1 cellular context compared by ENCODE assay signal in the genomic region with DNA sequence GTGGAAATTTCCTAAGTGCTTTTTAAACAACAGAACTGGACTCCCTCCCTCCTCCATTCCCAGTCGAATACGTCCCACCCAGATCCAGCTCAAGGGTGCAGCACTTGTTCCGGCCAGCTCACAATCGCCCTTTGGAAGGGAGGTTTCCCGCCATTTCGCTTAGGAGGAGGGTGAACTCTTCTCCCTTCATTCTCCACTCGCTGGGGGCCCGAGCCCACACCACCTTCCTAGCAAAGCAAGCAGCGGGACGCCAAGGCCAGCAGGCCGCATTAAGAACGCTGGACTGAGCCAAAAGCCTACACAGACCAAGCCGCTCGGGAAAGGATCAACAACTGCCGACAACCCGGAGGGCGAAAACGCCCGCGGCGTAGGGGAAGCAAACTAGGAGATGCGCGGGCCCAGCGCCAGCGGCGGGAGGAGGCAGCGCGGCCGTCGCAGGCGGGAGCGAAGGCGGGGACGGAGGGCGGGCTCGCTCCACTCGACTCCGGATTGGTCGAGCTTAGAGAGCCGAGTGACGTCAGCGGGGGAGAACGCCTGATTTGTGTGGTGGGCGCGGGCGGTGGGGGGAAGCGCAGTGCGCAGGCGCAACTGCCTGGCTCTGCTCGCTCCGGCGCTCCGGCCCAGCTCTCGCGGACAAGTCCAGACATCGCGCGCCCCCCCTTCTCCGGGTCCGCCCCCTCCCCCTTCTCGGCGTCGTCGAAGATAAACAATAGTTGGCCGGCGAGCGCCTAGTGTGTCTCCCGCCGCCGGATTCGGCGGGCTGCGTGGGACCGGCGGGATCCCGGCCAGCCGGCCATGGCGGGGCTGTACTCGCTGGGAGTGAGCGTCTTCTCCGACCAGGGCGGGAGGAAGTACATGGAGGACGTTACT.
A peak's percentile ranks its signal among the peaks of the same experiment; 100 is the strongest.
TF ChIP-seq lines count a peak whose summit lies in the region.

A gene (plus strand): TSS at position 574 of the 870 bp plus-strand sequence. CDS start 222 bp downstream, at position 796.

TF ChIP-seq in HEK293, 187 proteins besides CTCF, POLR2A, EP300 and RAD21 (continued from another document and continues in another):
- TF ChIP-seq, protein P1, sequence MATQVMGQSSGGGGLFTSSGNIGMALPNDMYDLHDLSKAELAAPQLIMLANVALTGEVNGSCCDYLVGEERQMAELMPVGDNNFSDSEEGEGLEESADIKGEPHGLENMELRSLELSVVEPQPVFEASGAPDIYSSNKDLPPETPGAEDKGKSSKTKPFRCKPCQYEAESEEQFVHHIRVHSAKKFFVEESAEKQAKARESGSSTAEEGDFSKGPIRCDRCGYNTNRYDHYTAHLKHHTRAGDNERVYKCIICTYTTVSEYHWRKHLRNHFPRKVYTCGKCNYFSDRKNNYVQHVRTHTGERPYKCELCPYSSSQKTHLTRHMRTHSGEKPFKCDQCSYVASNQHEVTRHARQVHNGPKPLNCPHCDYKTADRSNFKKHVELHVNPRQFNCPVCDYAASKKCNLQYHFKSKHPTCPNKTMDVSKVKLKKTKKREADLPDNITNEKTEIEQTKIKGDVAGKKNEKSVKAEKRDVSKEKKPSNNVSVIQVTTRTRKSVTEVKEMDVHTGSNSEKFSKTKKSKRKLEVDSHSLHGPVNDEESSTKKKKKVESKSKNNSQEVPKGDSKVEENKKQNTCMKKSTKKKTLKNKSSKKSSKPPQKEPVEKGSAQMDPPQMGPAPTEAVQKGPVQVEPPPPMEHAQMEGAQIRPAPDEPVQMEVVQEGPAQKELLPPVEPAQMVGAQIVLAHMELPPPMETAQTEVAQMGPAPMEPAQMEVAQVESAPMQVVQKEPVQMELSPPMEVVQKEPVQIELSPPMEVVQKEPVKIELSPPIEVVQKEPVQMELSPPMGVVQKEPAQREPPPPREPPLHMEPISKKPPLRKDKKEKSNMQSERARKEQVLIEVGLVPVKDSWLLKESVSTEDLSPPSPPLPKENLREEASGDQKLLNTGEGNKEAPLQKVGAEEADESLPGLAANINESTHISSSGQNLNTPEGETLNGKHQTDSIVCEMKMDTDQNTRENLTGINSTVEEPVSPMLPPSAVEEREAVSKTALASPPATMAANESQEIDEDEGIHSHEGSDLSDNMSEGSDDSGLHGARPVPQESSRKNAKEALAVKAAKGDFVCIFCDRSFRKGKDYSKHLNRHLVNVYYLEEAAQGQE (tag by site-specific recombination; IDR thresholded peaks at IDR 0.05): no peak; the same call in 1 of the 2 replicates
- TF ChIP-seq MEIS1 (CRISPR knock-in tag; IDR thresholded peaks at IDR 0.05; ENCODE audit: borderline replicate concordance) (0 out of 2 replicates have a peak, but pooled peaks have one; percentile 3), ZNF335 (tag by site-specific recombination; conservative IDR thresholded peaks at IDR 0.05) (peak; percentile 95), ZNF239 (tag by site-specific recombination; IDR thresholded peaks at IDR 0.05) (peak; percentile 54; the same call in 1 of the 2 replicates), ZNF747 (tag by site-specific recombination; IDR thresholded peaks at IDR 0.05) (no peak), ZNF670 (tag by site-specific recombination; IDR thresholded peaks at IDR 0.05; ENCODE audit: low read depth) (no peak), ZNF768 (tag by site-specific recombination; IDR thresholded peaks at IDR 0.05) (no peak), ZNF510 (tag by site-specific recombination; IDR thresholded peaks at IDR 0.05; ENCODE audit: insufficient replicate concordance) (no peak), TCF7L2 (IDR thresholded peaks at IDR 0.05; ENCODE audit: borderline replicate concordance, low read depth, low read length) (no peak), ZBTB17 (tag by site-specific recombination; IDR thresholded peaks at IDR 0.05) (peak; percentile 99), ZNF146 (tag by site-specific recombination; IDR thresholded peaks at IDR 0.05) (peak; percentile 41), ZNF571 (tag by site-specific recombination; IDR thresholded peaks at IDR 0.05) (no peak), ZNF221 (tag by site-specific recombination; IDR thresholded peaks at IDR 0.05; ENCODE audit: borderline replicate concordance) (no peak), ZSCAN23 (tag by site-specific recombination; IDR thresholded peaks at IDR 0.05) (peak; percentile 76; the same call in 1 of the 2 replicates), HOXC10 (CRISPR knock-in tag; IDR thresholded peaks at IDR 0.05) (0 out of 2 replicates have a peak, but pooled peaks have one; percentile 44), ZNF658 (tag by site-specific recombination; IDR thresholded peaks at IDR 0.05) (no peak), ZNF138 (tag by site-specific recombination; IDR thresholded peaks at IDR 0.05; ENCODE audit: borderline replicate concordance) (no peak), ZNF354C (tag by site-specific recombination; IDR thresholded peaks at IDR 0.05; ENCODE audit: borderline replicate concordance, low read depth) (no peak), ZNF394 (tag by site-specific recombination; IDR thresholded peaks at IDR 0.05; ENCODE audit: borderline replicate concordance) (peak; percentile 82), ZNF561 (tag by site-specific recombination; IDR thresholded peaks at IDR 0.05; ENCODE audit: borderline replicate concordance) (peak; percentile 94), SETDB1 (IDR thresholded peaks at IDR 0.05; ENCODE audit: insufficient read length, low read length) (no peak), ZBTB1 (tag by site-specific recombination; IDR thresholded peaks at IDR 0.05) (0 out of 2 replicates have a peak, but pooled peaks have one; percentile 31), YY2 (tag by site-specific recombination; IDR thresholded peaks at IDR 0.05) (peak; percentile 58; the same call in 1 of the 2 replicates), ZNF48 (tag by site-specific recombination; IDR thresholded peaks at IDR 0.05) (no peak), ZNF341 (tag by site-specific recombination; IDR thresholded peaks at IDR 0.05; ENCODE audit: low read depth) (peak; percentile 98), ZNF514 (tag by site-specific recombination; IDR thresholded peaks at IDR 0.05) (no peak), ZNF248 (tag by site-specific recombination; IDR thresholded peaks at IDR 0.05) (no peak)
- TF ChIP-seq, protein P2, sequence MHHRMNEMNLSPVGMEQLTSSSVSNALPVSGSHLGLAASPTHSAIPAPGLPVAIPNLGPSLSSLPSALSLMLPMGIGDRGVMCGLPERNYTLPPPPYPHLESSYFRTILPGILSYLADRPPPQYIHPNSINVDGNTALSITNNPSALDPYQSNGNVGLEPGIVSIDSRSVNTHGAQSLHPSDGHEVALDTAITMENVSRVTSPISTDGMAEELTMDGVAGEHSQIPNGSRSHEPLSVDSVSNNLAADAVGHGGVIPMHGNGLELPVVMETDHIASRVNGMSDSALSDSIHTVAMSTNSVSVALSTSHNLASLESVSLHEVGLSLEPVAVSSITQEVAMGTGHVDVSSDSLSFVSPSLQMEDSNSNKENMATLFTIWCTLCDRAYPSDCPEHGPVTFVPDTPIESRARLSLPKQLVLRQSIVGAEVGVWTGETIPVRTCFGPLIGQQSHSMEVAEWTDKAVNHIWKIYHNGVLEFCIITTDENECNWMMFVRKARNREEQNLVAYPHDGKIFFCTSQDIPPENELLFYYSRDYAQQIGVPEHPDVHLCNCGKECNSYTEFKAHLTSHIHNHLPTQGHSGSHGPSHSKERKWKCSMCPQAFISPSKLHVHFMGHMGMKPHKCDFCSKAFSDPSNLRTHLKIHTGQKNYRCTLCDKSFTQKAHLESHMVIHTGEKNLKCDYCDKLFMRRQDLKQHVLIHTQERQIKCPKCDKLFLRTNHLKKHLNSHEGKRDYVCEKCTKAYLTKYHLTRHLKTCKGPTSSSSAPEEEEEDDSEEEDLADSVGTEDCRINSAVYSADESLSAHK (tag by site-specific recombination; IDR thresholded peaks at IDR 0.05): peak; percentile 64; the same call in 1 of the 2 replicates
- TF ChIP-seq, protein P3, sequence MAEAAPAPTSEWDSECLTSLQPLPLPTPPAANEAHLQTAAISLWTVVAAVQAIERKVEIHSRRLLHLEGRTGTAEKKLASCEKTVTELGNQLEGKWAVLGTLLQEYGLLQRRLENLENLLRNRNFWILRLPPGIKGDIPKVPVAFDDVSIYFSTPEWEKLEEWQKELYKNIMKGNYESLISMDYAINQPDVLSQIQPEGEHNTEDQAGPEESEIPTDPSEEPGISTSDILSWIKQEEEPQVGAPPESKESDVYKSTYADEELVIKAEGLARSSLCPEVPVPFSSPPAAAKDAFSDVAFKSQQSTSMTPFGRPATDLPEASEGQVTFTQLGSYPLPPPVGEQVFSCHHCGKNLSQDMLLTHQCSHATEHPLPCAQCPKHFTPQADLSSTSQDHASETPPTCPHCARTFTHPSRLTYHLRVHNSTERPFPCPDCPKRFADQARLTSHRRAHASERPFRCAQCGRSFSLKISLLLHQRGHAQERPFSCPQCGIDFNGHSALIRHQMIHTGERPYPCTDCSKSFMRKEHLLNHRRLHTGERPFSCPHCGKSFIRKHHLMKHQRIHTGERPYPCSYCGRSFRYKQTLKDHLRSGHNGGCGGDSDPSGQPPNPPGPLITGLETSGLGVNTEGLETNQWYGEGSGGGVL (tag by site-specific recombination; IDR thresholded peaks at IDR 0.05): peak; percentile 98
- TF ChIP-seq, protein P4, sequence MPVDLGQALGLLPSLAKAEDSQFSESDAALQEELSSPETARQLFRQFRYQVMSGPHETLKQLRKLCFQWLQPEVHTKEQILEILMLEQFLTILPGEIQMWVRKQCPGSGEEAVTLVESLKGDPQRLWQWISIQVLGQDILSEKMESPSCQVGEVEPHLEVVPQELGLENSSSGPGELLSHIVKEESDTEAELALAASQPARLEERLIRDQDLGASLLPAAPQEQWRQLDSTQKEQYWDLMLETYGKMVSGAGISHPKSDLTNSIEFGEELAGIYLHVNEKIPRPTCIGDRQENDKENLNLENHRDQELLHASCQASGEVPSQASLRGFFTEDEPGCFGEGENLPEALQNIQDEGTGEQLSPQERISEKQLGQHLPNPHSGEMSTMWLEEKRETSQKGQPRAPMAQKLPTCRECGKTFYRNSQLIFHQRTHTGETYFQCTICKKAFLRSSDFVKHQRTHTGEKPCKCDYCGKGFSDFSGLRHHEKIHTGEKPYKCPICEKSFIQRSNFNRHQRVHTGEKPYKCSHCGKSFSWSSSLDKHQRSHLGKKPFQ (tag by site-specific recombination; IDR thresholded peaks at IDR 0.05): peak; percentile 82
- TF ChIP-seq, protein P5, sequence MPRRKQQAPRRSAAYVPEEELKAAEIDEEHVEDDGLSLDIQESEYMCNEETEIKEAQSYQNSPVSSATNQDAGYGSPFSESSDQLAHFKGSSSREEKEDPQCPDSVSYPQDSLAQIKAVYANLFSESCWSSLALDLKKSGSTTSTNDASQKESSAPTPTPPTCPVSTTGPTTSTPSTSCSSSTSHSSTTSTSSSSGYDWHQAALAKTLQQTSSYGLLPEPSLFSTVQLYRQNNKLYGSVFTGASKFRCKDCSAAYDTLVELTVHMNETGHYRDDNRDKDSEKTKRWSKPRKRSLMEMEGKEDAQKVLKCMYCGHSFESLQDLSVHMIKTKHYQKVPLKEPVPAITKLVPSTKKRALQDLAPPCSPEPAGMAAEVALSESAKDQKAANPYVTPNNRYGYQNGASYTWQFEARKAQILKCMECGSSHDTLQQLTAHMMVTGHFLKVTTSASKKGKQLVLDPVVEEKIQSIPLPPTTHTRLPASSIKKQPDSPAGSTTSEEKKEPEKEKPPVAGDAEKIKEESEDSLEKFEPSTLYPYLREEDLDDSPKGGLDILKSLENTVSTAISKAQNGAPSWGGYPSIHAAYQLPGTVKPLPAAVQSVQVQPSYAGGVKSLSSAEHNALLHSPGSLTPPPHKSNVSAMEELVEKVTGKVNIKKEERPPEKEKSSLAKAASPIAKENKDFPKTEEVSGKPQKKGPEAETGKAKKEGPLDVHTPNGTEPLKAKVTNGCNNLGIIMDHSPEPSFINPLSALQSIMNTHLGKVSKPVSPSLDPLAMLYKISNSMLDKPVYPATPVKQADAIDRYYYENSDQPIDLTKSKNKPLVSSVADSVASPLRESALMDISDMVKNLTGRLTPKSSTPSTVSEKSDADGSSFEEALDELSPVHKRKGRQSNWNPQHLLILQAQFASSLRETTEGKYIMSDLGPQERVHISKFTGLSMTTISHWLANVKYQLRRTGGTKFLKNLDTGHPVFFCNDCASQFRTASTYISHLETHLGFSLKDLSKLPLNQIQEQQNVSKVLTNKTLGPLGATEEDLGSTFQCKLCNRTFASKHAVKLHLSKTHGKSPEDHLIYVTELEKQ (tag by site-specific recombination; IDR thresholded peaks at IDR 0.05; ENCODE audit: borderline replicate concordance): 0 out of 2 replicates have a peak, but pooled peaks have one; percentile 35
- TF ChIP-seq, protein P6, sequence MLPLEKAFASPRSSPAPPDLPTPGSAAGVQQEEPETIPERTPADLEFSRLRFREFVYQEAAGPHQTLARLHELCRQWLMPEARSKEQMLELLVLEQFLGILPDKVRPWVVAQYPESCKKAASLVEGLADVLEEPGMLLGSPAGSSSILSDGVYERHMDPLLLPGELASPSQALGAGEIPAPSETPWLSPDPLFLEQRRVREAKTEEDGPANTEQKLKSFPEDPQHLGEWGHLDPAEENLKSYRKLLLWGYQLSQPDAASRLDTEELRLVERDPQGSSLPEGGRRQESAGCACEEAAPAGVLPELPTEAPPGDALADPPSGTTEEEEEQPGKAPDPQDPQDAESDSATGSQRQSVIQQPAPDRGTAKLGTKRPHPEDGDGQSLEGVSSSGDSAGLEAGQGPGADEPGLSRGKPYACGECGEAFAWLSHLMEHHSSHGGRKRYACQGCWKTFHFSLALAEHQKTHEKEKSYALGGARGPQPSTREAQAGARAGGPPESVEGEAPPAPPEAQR (tag by site-specific recombination; IDR thresholded peaks at IDR 0.05): no peak
- TF ChIP-seq, protein P7, sequence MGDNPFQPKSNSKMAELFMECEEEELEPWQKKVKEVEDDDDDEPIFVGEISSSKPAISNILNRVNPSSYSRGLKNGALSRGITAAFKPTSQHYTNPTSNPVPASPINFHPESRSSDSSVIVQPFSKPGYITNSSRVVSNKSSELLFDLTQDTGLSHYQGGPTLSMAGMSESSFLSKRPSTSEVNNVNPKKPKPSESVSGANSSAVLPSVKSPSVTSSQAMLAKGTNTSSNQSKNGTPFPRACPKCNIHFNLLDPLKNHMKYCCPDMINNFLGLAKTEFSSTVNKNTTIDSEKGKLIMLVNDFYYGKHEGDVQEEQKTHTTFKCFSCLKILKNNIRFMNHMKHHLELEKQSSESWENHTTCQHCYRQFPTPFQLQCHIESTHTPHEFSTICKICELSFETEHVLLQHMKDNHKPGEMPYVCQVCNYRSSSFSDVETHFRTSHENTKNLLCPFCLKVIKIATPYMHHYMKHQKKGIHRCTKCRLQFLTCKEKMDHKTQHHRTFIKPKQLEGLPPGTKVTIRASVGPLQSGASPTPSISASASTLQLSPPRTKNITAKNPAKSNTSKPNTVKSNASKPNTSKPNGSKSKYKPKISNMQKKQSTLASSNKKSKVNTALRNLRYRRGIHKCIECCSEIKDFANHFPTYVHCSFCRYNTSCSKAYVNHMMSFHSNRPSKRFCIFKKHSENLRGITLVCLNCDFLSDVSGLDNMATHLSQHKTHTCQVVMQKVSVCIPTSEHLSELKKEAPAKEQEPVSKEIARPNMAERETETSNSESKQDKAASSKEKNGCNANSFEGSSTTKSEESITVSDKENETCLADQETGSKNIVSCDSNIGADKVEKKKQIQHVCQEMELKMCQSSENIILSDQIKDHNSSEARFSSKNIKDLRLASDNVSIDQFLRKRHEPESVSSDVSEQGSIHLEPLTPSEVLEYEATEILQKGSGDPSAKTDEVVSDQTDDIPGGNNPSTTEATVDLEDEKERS (tag by site-specific recombination; IDR thresholded peaks at IDR 0.05): no peak
- TF ChIP-seq, protein P8, sequence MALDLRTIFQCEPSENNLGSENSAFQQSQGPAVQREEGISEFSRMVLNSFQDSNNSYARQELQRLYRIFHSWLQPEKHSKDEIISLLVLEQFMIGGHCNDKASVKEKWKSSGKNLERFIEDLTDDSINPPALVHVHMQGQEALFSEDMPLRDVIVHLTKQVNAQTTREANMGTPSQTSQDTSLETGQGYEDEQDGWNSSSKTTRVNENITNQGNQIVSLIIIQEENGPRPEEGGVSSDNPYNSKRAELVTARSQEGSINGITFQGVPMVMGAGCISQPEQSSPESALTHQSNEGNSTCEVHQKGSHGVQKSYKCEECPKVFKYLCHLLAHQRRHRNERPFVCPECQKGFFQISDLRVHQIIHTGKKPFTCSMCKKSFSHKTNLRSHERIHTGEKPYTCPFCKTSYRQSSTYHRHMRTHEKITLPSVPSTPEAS (tag by site-specific recombination; IDR thresholded peaks at IDR 0.05): peak; percentile 51; the same call in 1 of the 2 replicates
